In genomic region chr2:28768422-28768821, GRCh38 we compare ENCODE assay signal across 27 cellular contexts. TPM values are rescaled to one million over a fixed set of nuclear protein-coding genes. Genes with fewer than 3 reads are reported as not detected.
DNase-seq lines count a peak whose midpoint lies in the region; ATAC-seq, FAIRE-seq and TF ChIP-seq lines count a peak whose summit lies in the region.
"Had no signal": no experiment of that assay in that cellular context is flagged by ENCODE, and none has a peak within 500 bp of the region (broad histone marks: within the 10 kb centered on the region; RNA-seq: fewer than 3 reads in every experiment).

No MANE protein-coding gene starts in this region.

- no peak for ATAC-seq in activated CD4-positive, alpha-beta T cell treated with anti-CD3 and anti-CD28 coated beads for 36 hours
- ATAC-seq in CD8-positive, alpha-beta T cell, result no peak
- ATAC-seq: GM23338; stimulated activated memory B cell treated with anti-CD40 and anti-IgM and Interleukin-4, amounts not matched to agents 10 μg/mL and 1 μg/mL and 100 μg/mL, for 72 hours had no signal

- DNase-seq in activated CD4-positive, alpha-beta T cell treated with anti-CD3 and anti-CD28 coated beads for 36 hours, result no peak
- DNase-seq in activated CD4-positive, alpha-beta T cell treated with anti-CD3 and anti-CD28 coated beads, Interleukin-2, amount 50 U/mL, for 48 hours, result no peak
- no peak for DNase-seq in CD8-positive, alpha-beta T cell
- DNase-seq in ascending aorta (ENCODE audit: low spot score in 2 of 2), result no peak
- DNase-seq in neural progenitor cell (ENCODE audit: low spot score), result no peak
- DNase-seq in sigmoid colon, result no peak
- DNase-seq in HTR-8/SVneo (ENCODE audit: insufficient read length, low spot score), result no peak
- DNase-seq in COLO829 (ENCODE audit: low spot score), result no peak
- DNase-seq: activated CD4-positive, alpha-beta T cell treated with anti-CD3 and anti-CD28 coated beads, Interleukin-2, amount 10 ng/mL, durations not matched to agents 24 days and 14 days; central memory CD4-positive, alpha-beta T cell; foreskin fibroblast; heart right ventricle; kidney; NCI-H1694; NCI-H446 treated with DMSO at 0.1 percent for 48 hours; NCI-H82; Peyer's patch; SHP77 had no signal

- peaks cover 100% of the 10 kb centered on the region for H3K79me2 ChIP-seq in neural progenitor cell (ENCODE audit: low read depth)

- no peaks in the 10 kb centered on the region for H3F3A ChIP-seq in neural progenitor cell (ENCODE audit: low read depth)

- H3K36me3 Mint-ChIP-seq in activated CD4-positive, alpha-beta T cell treated with anti-CD3 and anti-CD28 coated beads for 36 hours (ENCODE audit: low read depth), result peaks cover 19% of the 10 kb centered on the region
- peaks cover 12% of the 10 kb centered on the region for H3K36me3 Mint-ChIP-seq in CD8-positive, alpha-beta T cell
- peaks cover 46% of the 10 kb centered on the region for H3K36me3 Mint-ChIP-seq in neural progenitor cell

- H3K27me3 ChIP-seq in CD8-positive, alpha-beta T cell (ENCODE audit: insufficient read depth, low read length), result no peaks in the 10 kb centered on the region
- H3K27me3 ChIP-seq in ascending aorta (no peaks in the 10 kb centered on the region), neural progenitor cell (no peaks in the 10 kb centered on the region), sigmoid colon (no peaks in the 10 kb centered on the region)
- H3K27me3 ChIP-seq: esophagus muscularis mucosa, heart right ventricle, Peyer's patch, suprapubic skin had no signal

- no peak overlapping the region for H3K27ac ChIP-seq in CD8-positive, alpha-beta T cell (ENCODE audit: low read depth, low read length)
- H3K27ac ChIP-seq in ascending aorta (peak overlapping the region; percentile 10 to 34), neural progenitor cell (no peak overlapping the region), sigmoid colon (peak overlapping the region in 1 of 4 donors; percentile 27)
- H3K27ac ChIP-seq: 22Rv1, C4-2B, heart right ventricle, Peyer's patch, suprapubic skin had no signal

- no peaks in the 10 kb centered on the region for H3K9me3 Mint-ChIP-seq in activated CD4-positive, alpha-beta T cell treated with anti-CD3 and anti-CD28 coated beads for 36 hours (ENCODE audit: low read depth)
- H3K9me3 Mint-ChIP-seq in CD8-positive, alpha-beta T cell, result no peaks in the 10 kb centered on the region
- peaks cover 33% of the 10 kb centered on the region for H3K9me3 Mint-ChIP-seq in neural progenitor cell
- H3K9me3 Mint-ChIP-seq: activated CD4-positive, alpha-beta T cell treated with anti-CD3 and anti-CD28 coated beads, Interleukin-2, amount 10 ng/mL, durations not matched to agents 24 days and 14 days; activated T-helper 1 cell treated with anti-CD3 and anti-CD28 coated beads, Interleukin-12 subunit alpha, Interleukin-12 subunit beta, Interleukin-2, Interleukin-4 antibody, amounts not matched to agents 30 ng/mL and 10 ng/mL and 1 ng/mL, durations not matched to agents 14 hours and 24 hours and 36 hours; dendritic cell treated with granulocyte-macrophage colony-stimulating factor and Interleukin-4, amounts not matched to agents 40 ng/mL and 50 ng/mL, for 4 days; GM23338; stimulated activated memory B cell treated with anti-CD40 and anti-IgM and Interleukin-4, amounts not matched to agents 10 μg/mL and 1 μg/mL and 100 μg/mL, for 72 hours; T-helper 2 cell treated with Interferon-gamma antibody and Interleukin-4, amounts not matched to agents 5 μg/mL and 100 μg/mL, for 36 hours had no signal

- no peak for TF ChIP-seq POLR2A in sigmoid colon (IDR thresholded peaks at IDR 0.05)

- POLR2A ChIA-PET in activated CD4-positive, alpha-beta T cell treated with anti-CD3 and anti-CD28 coated beads for 36 hours (lab: Charles Lee), result interaction anchor here (0.7 kb wide), 1 partner anchor 136 kb away, joined by 7 read pairs; no protein-coding TSS in a partner anchor
- POLR2A ChIA-PET in CD8-positive, alpha-beta T cell (lab: Charles Lee), result interaction anchor here (1.2 kb wide), 1 partner anchor 17 kb away, joined by 4 read pairs; no protein-coding TSS in a partner anchor

- no peak overlapping the region for H3K4me3 Mint-ChIP-seq in activated CD4-positive, alpha-beta T cell treated with anti-CD3 and anti-CD28 coated beads for 36 hours
- H3K4me3 Mint-ChIP-seq in CD8-positive, alpha-beta T cell, result peak overlapping the region; percentile 11
- no peak overlapping the region for H3K4me3 Mint-ChIP-seq in neural progenitor cell
- H3K4me3 Mint-ChIP-seq: activated CD4-positive, alpha-beta T cell treated with anti-CD3 and anti-CD28 coated beads, Interleukin-2, amount 10 ng/mL, durations not matched to agents 24 days and 14 days; activated T-helper 1 cell treated with anti-CD3 and anti-CD28 coated beads, Interleukin-12 subunit alpha, Interleukin-12 subunit beta, Interleukin-2, Interleukin-4 antibody, amounts not matched to agents 30 ng/mL and 10 ng/mL and 1 ng/mL, durations not matched to agents 14 hours and 24 hours and 36 hours; dendritic cell treated with granulocyte-macrophage colony-stimulating factor and Interleukin-4, amounts not matched to agents 40 ng/mL and 50 ng/mL, for 4 days; GM23338; stimulated activated memory B cell treated with anti-CD40 and anti-IgM and Interleukin-4, amounts not matched to agents 10 μg/mL and 1 μg/mL and 100 μg/mL, for 72 hours; T-helper 2 cell treated with Interferon-gamma antibody and Interleukin-4, amounts not matched to agents 5 μg/mL and 100 μg/mL, for 36 hours had no signal

- TF ChIP-seq EP300 in sigmoid colon (IDR thresholded peaks at IDR 0.05), result no peak

- H3K4me3 ChIP-seq in CD8-positive, alpha-beta T cell (ENCODE audit: low read depth, low read length), result no peak overlapping the region
- H3K4me3 ChIP-seq in ascending aorta (no peak overlapping the region), neural progenitor cell (no peak overlapping the region), sigmoid colon (no peak overlapping the region)
- H3K4me3 ChIP-seq: esophagus muscularis mucosa, GM23338, heart right ventricle, Peyer's patch, suprapubic skin had no signal

- intact Hi-C loops in activated CD4-positive, alpha-beta T cell treated with anti-CD3 and anti-CD28 coated beads for 36 hours (cut with DNase I, micrococcal nuclease), result no loop called here
- intact Hi-C loops in CD8-positive, alpha-beta T cell (cut with DNase I, micrococcal nuclease), result no loop called here
- intact Hi-C loops in ascending aorta (cut with DNase I), result loop anchor here (5.0 kb wide), 1 partner anchor 39 kb away; no protein-coding TSS in a partner anchor
- intact Hi-C loops in sigmoid colon (cut with DNase I), result no loop called here

- TF ChIP-seq CTCF in CD8-positive, alpha-beta T cell (IDR thresholded peaks at IDR 0.05), result no peak
- TF ChIP-seq CTCF in ascending aorta (IDR thresholded peaks at IDR 0.05) (no peak), neural progenitor cell (IDR thresholded peaks at IDR 0.05) (no peak), sigmoid colon (IDR thresholded peaks at IDR 0.05) (no peak)

- no peaks in the 10 kb centered on the region for H3K9me3 ChIP-seq in CD8-positive, alpha-beta T cell (ENCODE audit: low read length)
- H3K9me3 ChIP-seq in ascending aorta (no peaks in the 10 kb centered on the region), neural progenitor cell (ENCODE audit: low read depth) (no peaks in the 10 kb centered on the region), sigmoid colon (no peaks in the 10 kb centered on the region)
- H3K9me3 ChIP-seq: esophagus muscularis mucosa, heart right ventricle, Peyer's patch, suprapubic skin had no signal

- H3K9ac ChIP-seq in neural progenitor cell, result no peak overlapping the region

- H3K4me2 ChIP-seq in neural progenitor cell, result no peak overlapping the region
- H3K4me2 ChIP-seq: GM23338 had no signal

- peaks cover 80% of the 10 kb centered on the region for H3K4me1 Mint-ChIP-seq in activated CD4-positive, alpha-beta T cell treated with anti-CD3 and anti-CD28 coated beads for 36 hours
- peaks cover 89% of the 10 kb centered on the region for H3K4me1 Mint-ChIP-seq in CD8-positive, alpha-beta T cell (ENCODE audit: low read depth)
- H3K4me1 Mint-ChIP-seq in neural progenitor cell, result peaks cover 2% of the 10 kb centered on the region

- peaks cover 53% of the 10 kb centered on the region for H3K4me1 ChIP-seq in CD8-positive, alpha-beta T cell (ENCODE audit: insufficient read depth, low read length)
- H3K4me1 ChIP-seq in ascending aorta (peaks cover 18 to 84% of the 10 kb centered on the region in 2 donors), neural progenitor cell (no peaks in the 10 kb centered on the region), sigmoid colon (peaks cover 0 to 86% (median 76%) of the 10 kb centered on the region in 4 donors)

- CTCF ChIA-PET in activated CD4-positive, alpha-beta T cell treated with anti-CD3 and anti-CD28 coated beads for 36 hours (lab: Charles Lee), result interaction anchor here (0.6 to 3.3 kb wide), 4 partner anchors 21 to 345 kb away, joined by 3 to 11 read pairs (median 4); no protein-coding TSS in a partner anchor
- CTCF ChIA-PET in CD8-positive, alpha-beta T cell (lab: Charles Lee), result interaction anchor here (1.7 to 3.1 kb wide), 2 partner anchors 174 to 202 kb away, joined by 7 to 16 read pairs; no protein-coding TSS in a partner anchor

- no peaks in the 10 kb centered on the region for H3K36me3 ChIP-seq in CD8-positive, alpha-beta T cell (ENCODE audit: insufficient read depth, low read length)
- peaks cover 0 to 7% of the 10 kb centered on the region in 2 donors for H3K36me3 ChIP-seq in ascending aorta
- peaks cover 6% of the 10 kb centered on the region for H3K36me3 ChIP-seq in neural progenitor cell
- H3K36me3 ChIP-seq in sigmoid colon, result no peaks in the 10 kb centered on the region
- H3K36me3 ChIP-seq: esophagus muscularis mucosa, heart right ventricle, Peyer's patch, suprapubic skin had no signal

- H2AFZ ChIP-seq in neural progenitor cell (replicated peaks), result no peak overlapping the region
- H2AFZ ChIP-seq: GM23338 had no signal

- no peak for FAIRE-seq in HTR-8/SVneo (lab: Jason Lieb, UNC)
- FAIRE-seq: kidney had no signal

- peak overlapping the region; percentile 30 for H3K27ac Mint-ChIP-seq in activated CD4-positive, alpha-beta T cell treated with anti-CD3 and anti-CD28 coated beads for 36 hours
- peak overlapping the region; percentile 27 for H3K27ac Mint-ChIP-seq in CD8-positive, alpha-beta T cell
- peak overlapping the region; percentile 54 for H3K27ac Mint-ChIP-seq in neural progenitor cell
- H3K27ac Mint-ChIP-seq: activated CD4-positive, alpha-beta T cell treated with anti-CD3 and anti-CD28 coated beads, Interleukin-2, amount 10 ng/mL, durations not matched to agents 24 days and 14 days; activated T-helper 1 cell treated with anti-CD3 and anti-CD28 coated beads, Interleukin-12 subunit alpha, Interleukin-12 subunit beta, Interleukin-2, Interleukin-4 antibody, amounts not matched to agents 30 ng/mL and 10 ng/mL and 1 ng/mL, durations not matched to agents 14 hours and 24 hours and 36 hours; GM23338; stimulated activated memory B cell treated with anti-CD40 and anti-IgM and Interleukin-4, amounts not matched to agents 10 μg/mL and 1 μg/mL and 100 μg/mL, for 72 hours; T-helper 2 cell treated with Interferon-gamma antibody and Interleukin-4, amounts not matched to agents 5 μg/mL and 100 μg/mL, for 36 hours had no signal

- H4K20me1 ChIP-seq in neural progenitor cell (ENCODE audit: low read depth), result peaks cover 83% of the 10 kb centered on the region

- no peaks in the 10 kb centered on the region for H3K27me3 Mint-ChIP-seq in activated CD4-positive, alpha-beta T cell treated with anti-CD3 and anti-CD28 coated beads for 36 hours
- H3K27me3 Mint-ChIP-seq in CD8-positive, alpha-beta T cell (ENCODE audit: low read depth), result no peaks in the 10 kb centered on the region
- no peaks in the 10 kb centered on the region for H3K27me3 Mint-ChIP-seq in neural progenitor cell (ENCODE audit: insufficient read depth, low read depth)
- H3K27me3 Mint-ChIP-seq: activated CD4-positive, alpha-beta T cell treated with anti-CD3 and anti-CD28 coated beads, Interleukin-2, amount 10 ng/mL, durations not matched to agents 24 days and 14 days; dendritic cell treated with granulocyte-macrophage colony-stimulating factor and Interleukin-4, amounts not matched to agents 40 ng/mL and 50 ng/mL, for 4 days; stimulated activated memory B cell treated with anti-CD40 and anti-IgM and Interleukin-4, amounts not matched to agents 10 μg/mL and 1 μg/mL and 100 μg/mL, for 72 hours had no signal

RNA-seq across cellular contexts. Expression of gene PPP1CB, which starts 16.8 kb away (rescaled TPM):
- total RNA-seq in activated CD4-positive, alpha-beta T cell treated with anti-CD3 and anti-CD28 coated beads for 36 hours, result 100 to 1,000 TPM; 153 to 213 TPM
- 100 to 1,000 TPM; 331 to 334 TPM for total RNA-seq in CD8-positive, alpha-beta T cell
- total RNA-seq in ascending aorta (196 TPM), neural progenitor cell (ENCODE audit: low replicate concordance) (134 and 244 TPM in 2 replicates), sigmoid colon (100 to 1,000 TPM; 446 to 567 (median 515) TPM)
- 100 to 1,000 TPM in 2 of 3 donors, 10 to 100 TPM in 1; 88.7 to 136 (median 112) TPM for polyA plus RNA-seq in sigmoid colon

RNA-seq across cellular contexts. Expression of gene SPDYA, which starts 42.2 kb away (rescaled TPM):
- total RNA-seq in activated CD4-positive, alpha-beta T cell treated with anti-CD3 and anti-CD28 coated beads for 36 hours, result 1 to 10 TPM in 1 of 2 experiments, under 1 TPM in 1; 0.93 to 1.2 TPM
- 10 to 100 TPM; 11.8 to 12.4 TPM for total RNA-seq in CD8-positive, alpha-beta T cell
- total RNA-seq in ascending aorta (0.32 TPM), neural progenitor cell (ENCODE audit: low replicate concordance) (0.37 and 1.9 TPM in 2 replicates), sigmoid colon (1 to 10 TPM in 2 of 4 donors, under 1 TPM in 2; 0.66 to 2.2 (median 1.0) TPM)
- polyA plus RNA-seq in sigmoid colon, result 1 to 10 TPM in 1 of 3 donors, under 1 TPM in 1, not detected in 1; 0.13 to 1.2 TPM

Comparison
In these comparisons a context has a peak if more than half of its experiments do, and no peak if none do; other contexts are left out.
1. H3K27ac ChIP-seq: peak in ascending aorta (2 of 2); none in CD8-positive, alpha-beta T cell (single experiment) and neural progenitor cell (single experiment).
2. Peak in every context shown above with its lines, with median percentiles within 50 percentile points of each other: H3K27ac Mint-ChIP-seq.